In the genomic region with DNA sequence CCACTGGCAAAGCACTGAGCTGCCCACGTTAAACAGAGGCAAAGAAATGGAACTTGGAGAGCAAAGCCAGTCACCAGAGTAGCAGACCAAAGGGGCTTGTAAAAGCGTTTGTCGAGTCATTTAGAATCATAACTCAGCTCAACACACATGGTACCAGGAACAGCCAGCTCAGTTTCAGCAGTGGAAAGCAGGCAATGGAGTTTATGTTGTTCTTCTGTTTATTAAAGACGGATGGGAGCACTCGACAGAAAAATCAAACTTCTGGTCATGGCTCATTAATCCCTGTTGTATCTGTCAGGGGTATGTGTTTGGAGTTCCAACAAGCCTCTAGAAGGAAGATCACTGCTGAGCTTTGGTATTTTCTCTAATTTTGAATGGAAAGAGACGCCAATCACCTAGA, we compare ENCODE assay signal across 20 cellular contexts.
DNase-seq lines count a peak whose midpoint lies in the region; ATAC-seq, FAIRE-seq and TF ChIP-seq lines count a peak whose summit lies in the region.
"Had no signal": no experiment of that assay in that cellular context is flagged by ENCODE, and none has a peak within 500 bp of the region (broad histone marks: within the 10 kb centered on the region; RNA-seq: fewer than 3 reads in every experiment).

No MANE protein-coding gene starts in this region.

- no peak overlapping the region for H3K18ac ChIP-seq in trophoblast cell (ENCODE audit: low read length)

- peak; percentile 61 for DNase-seq in NCI-H510A treated with DMSO at 0.1 percent for 48 hours (lab: John Stamatoyannopoulos, UW)
- DNase-seq in kidney = no peak
- no peak for DNase-seq in trophoblast cell
- DNase-seq in mammary epithelial cell = no peak
- no peak for DNase-seq in iPS-NIHi11 (ENCODE audit: low spot score)
- DNase-seq: BE2C, DMS79 treated with DMSO at 0.1 percent for 48 hours, H9, HFFc6, MM.1S, NCI-H1048, NCI-H1417 treated with DMSO at 0.1 percent for 48 hours, NCI-H187 treated with DMSO at 0.1 percent for 48 hours, NCI-H226, SIG-M5 had no signal

- WGBS in trophoblast cell (ENCODE audit: extremely low coverage, insufficient coverage, insufficient read length) = no CpG with 5 or more reads among the region's 6 CpGs
- 41% methylated on average over 6 of the region's 6 CpGs for WGBS in mammary epithelial cell (ENCODE audit: low coverage, missing lambda C conversion rate)

- H3K4me3 ChIP-seq in kidney (ENCODE audit: low read length in 2 of 2) (peak overlapping the region; percentile 6 to 16), trophoblast cell (ENCODE audit: low read depth, low read length) (no peak overlapping the region), mammary epithelial cell (replicated peaks in 1 of 3; ENCODE audit: insufficient read depth in 1 of 3, low read depth in 2 of 3, low read length in 3 of 3) (no peak overlapping the region)
- H3K4me3 ChIP-seq: GM12878, GM23248 had no signal

- H3K9me3 ChIP-seq in kidney (ENCODE audit: control insufficient read depth in 1 of 2, low read length in 2 of 2) (no peaks in the 10 kb centered on the region), trophoblast cell (ENCODE audit: insufficient read depth, low read depth, low read length) (no peaks in the 10 kb centered on the region), mammary epithelial cell (replicated peaks; ENCODE audit: insufficient read depth, low read length) (no peaks in the 10 kb centered on the region)
- H3K9me3 ChIP-seq: BE2C, SK-N-SH had no signal

- H2AFZ ChIP-seq in trophoblast cell (ENCODE audit: insufficient read depth, low read length, poor library complexity) (no peak overlapping the region), mammary epithelial cell (ENCODE audit: low read depth, low read length) (no peak overlapping the region)
- H2AFZ ChIP-seq: GM23248 had no signal

- H3K4ac ChIP-seq in trophoblast cell (ENCODE audit: low read depth, low read length) = no peak overlapping the region

- H3K79me2 ChIP-seq in trophoblast cell (ENCODE audit: control insufficient read depth, insufficient read depth, low read length, poor library complexity) (no peaks in the 10 kb centered on the region), mammary epithelial cell (ENCODE audit: insufficient read depth, low read length) (no peaks in the 10 kb centered on the region)

- no peak overlapping the region for H2AK5ac ChIP-seq in trophoblast cell (ENCODE audit: low read length)

- no peak for TF ChIP-seq CTCF in VCaP (conservative IDR thresholded peaks at IDR 0.05)
- TF ChIP-seq CTCF in kidney (IDR thresholded peaks at IDR 0.05; ENCODE audit: borderline replicate concordance, extremely low read depth, insufficient read depth) = no peak
- TF ChIP-seq CTCF in mammary epithelial cell (conservative IDR thresholded peaks at IDR 0.05 in 1 of 2, IDR thresholded peaks at IDR 0.05 in 1 of 2; ENCODE audit: extremely low read depth in 1 of 2, insufficient read depth in 1 of 2, low read depth in 1 of 2, low read length in 2 of 2) = no peak

- no peak overlapping the region for H3K14ac ChIP-seq in trophoblast cell (ENCODE audit: low read length)

- in situ Hi-C loops in mammary epithelial cell (cut with MboI; ENCODE audit: low sequenced_read_pairs in 2 of 2) = no loop called here

- no peak overlapping the region for H2BK120ac ChIP-seq in trophoblast cell (ENCODE audit: insufficient read depth, low read length, poor library complexity)

- H3K36me3 ChIP-seq in kidney (ENCODE audit: control insufficient read depth in 1 of 2, insufficient read depth in 2 of 2, low read length in 2 of 2) = no peaks in the 10 kb centered on the region
- H3K36me3 ChIP-seq in trophoblast cell (ENCODE audit: control insufficient read depth in 1 of 2, insufficient read depth in 2 of 2, low read length in 2 of 2) = no peaks in the 10 kb centered on the region
- H3K36me3 ChIP-seq in mammary epithelial cell (ENCODE audit: insufficient read depth, low read length) = no peaks in the 10 kb centered on the region
- H3K36me3 ChIP-seq: BE2C had no signal

- no peak overlapping the region for H3K23ac ChIP-seq in trophoblast cell (ENCODE audit: low read length)

- no peak for FAIRE-seq in kidney (lab: Jason Lieb, UNC)
- FAIRE-seq: GM12878 had no signal

- dilution Hi-C loops in mammary epithelial cell (cut with HindIII; ENCODE audit: low sequenced_read_pairs) = no loop called here

- H3K4me1 ChIP-seq in kidney (ENCODE audit: control insufficient read depth in 1 of 2, insufficient read depth in 1 of 2, low read depth in 1 of 2, low read length in 2 of 2) (peaks cover 0 to 8% of the 10 kb centered on the region in 2 donors), trophoblast cell (ENCODE audit: control insufficient read depth in 1 of 2, insufficient read depth in 2 of 2, low read length in 2 of 2) (peaks cover 2 to 5% of the 10 kb centered on the region in 2 experiments), mammary epithelial cell (ENCODE audit: insufficient read depth, low read length) (no peaks in the 10 kb centered on the region)
- H3K4me1 ChIP-seq: BE2C had no signal

- ATAC-seq in GM21423 (IDR thresholded peaks at IDR 0.05; ENCODE audit: unreplicated experiment) = no peak
- ATAC-seq: GM12878 had no signal

- H3K27ac ChIP-seq in VCaP (peak overlapping the region; percentile 98), kidney (ENCODE audit: low read depth in 2 of 2, low read length in 2 of 2) (peak overlapping the region in 1 of 2 donors; percentile 3), trophoblast cell (ENCODE audit: low read depth, low read length) (no peak overlapping the region), mammary epithelial cell (ENCODE audit: insufficient read depth, low read depth, low read length) (no peak overlapping the region)
- H3K27ac ChIP-seq: GM23248 had no signal

- no TSS peak for BruUV-seq in mammary epithelial cell (replicated peaks; lab: Mats Ljungman, UMichigan)

- H4K8ac ChIP-seq in trophoblast cell (ENCODE audit: low read depth, low read length) = no peak overlapping the region

- H3K9ac ChIP-seq in kidney (ENCODE audit: low read length in 2 of 2) (peak overlapping the region in 1 of 2 donors; percentile 42), trophoblast cell (ENCODE audit: low read length) (no peak overlapping the region), mammary epithelial cell (ENCODE audit: insufficient read depth, low read length) (no peak overlapping the region)
- H3K9ac ChIP-seq: GM23248, SK-N-SH had no signal

- H3K27me3 ChIP-seq in trophoblast cell (ENCODE audit: insufficient read depth, low read length) = no peaks in the 10 kb centered on the region
- peaks cover 2% of the 10 kb centered on the region for H3K27me3 ChIP-seq in mammary epithelial cell (ENCODE audit: insufficient read depth, low read length)
- H3K27me3 ChIP-seq: BE2C had no signal

- no peak overlapping the region for H4K91ac ChIP-seq in trophoblast cell (ENCODE audit: low read depth, low read length)

- intact Hi-C loops in kidney (cut with DNase I) (no loop called here), mammary epithelial cell (cut with micrococcal nuclease) (no loop called here)

- no peak overlapping the region for H4K12ac ChIP-seq in trophoblast cell (ENCODE audit: low read depth, low read length)

- no peak overlapping the region for H2BK5ac ChIP-seq in trophoblast cell (ENCODE audit: low read depth, low read length, poor library complexity)

- H3K4me2 ChIP-seq in trophoblast cell (ENCODE audit: low read length) (no peak overlapping the region), mammary epithelial cell (ENCODE audit: insufficient read depth, low read depth, low read length) (no peak overlapping the region)
- H3K4me2 ChIP-seq: SK-N-SH had no signal

- no peaks in the 10 kb centered on the region for H4K20me1 ChIP-seq in mammary epithelial cell (ENCODE audit: insufficient read depth, low read length)

- peaks cover 2% of the 10 kb centered on the region for H3K79me1 ChIP-seq in trophoblast cell (ENCODE audit: low read length)

- H2BK12ac ChIP-seq in trophoblast cell (ENCODE audit: low read length) = peak overlapping the region; percentile 81

- CTCF ChIA-PET in mammary epithelial cell (lab: Charles Lee; ENCODE audit: low non-redundant PET) = no interaction called here

Comparison
In these comparisons a context has a peak if more than half of its experiments do, and no peak if none do; other contexts are left out.
1. H3K4me3 ChIP-seq: peak in kidney (2 of 2); none in trophoblast cell (single experiment) and mammary epithelial cell (0 of 3).